ENCODE assay signal across 1 cellular context in the genomic region with DNA sequence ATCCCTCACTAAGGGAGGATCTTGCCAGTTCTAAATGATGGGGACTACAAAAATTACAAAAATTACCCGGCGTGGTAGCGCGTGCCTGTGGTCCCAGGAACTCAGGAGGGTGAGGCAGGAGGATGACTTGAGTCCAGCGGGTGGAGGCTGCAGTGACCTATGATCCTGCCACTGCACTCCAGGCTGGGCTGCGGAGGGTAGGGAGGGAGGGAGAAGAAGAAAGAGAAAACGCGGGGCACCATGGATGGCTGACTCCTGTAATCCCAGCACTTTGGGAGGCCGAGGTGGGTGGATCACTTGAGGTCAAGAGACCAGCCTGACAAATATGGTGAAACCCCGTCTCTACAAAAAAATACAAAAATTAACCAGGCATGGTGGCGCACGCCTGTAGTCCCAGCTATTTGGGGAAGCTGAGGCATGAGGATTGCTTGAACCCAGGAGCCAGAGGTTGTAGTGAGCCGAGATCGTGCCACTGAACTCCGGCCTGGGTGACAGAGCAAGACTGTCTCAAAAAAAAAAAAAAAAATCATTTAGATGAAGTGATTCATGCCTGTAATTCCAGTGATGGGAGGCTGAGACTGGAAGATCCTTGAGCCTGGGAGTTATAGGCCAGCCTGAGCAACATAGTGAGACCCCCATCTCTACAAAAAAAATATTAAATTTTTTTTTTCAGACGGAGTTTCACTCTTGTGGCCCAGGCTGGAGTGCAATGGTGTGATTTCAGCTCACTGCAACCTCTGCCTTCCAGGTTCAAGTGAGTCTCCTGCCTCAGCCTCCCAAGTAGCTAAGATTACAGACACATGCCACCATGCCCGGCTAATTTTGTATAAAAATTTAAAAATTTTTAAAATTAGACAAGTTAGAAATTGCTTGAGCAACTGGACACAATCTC.
TF ChIP-seq lines count a peak whose summit lies in the region.

No MANE protein-coding gene starts in this region.

TF ChIP-seq in HEK293, 187 proteins besides CTCF, POLR2A, EP300 and RAD21:
- TF ChIP-seq, protein P1, sequence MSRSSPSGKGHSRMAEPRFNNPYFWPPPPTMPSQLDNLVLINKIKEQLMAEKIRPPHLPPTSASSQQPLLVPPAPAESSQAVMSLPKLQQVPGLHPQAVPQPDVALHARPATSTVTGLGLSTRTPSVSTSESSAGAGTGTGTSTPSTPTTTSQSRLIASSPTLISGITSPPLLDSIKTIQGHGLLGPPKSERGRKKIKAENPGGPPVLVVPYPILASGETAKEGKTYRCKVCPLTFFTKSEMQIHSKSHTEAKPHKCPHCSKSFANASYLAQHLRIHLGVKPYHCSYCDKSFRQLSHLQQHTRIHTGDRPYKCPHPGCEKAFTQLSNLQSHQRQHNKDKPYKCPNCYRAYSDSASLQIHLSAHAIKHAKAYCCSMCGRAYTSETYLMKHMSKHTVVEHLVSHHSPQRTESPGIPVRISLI (tag by site-specific recombination; IDR thresholded peaks at IDR 0.05) = peak; percentile 77; the same call in 1 of the 2 replicates
